Comparison of ENCODE assay signal across 1 cellular context in genomic region chr9:129027685-129028191, GRCh38.
TF ChIP-seq lines count a peak whose summit lies in the region.

No MANE protein-coding gene starts in this region.

TF ChIP-seq in GM23338, 12 proteins besides CTCF, POLR2A, EP300 and RAD21 (continued from another document):
- TF ChIP-seq REST (IDR thresholded peaks at IDR 0.05; ENCODE audit: unreplicated experiment) (no peak), EZH2phosphoT487 (IDR thresholded peaks at IDR 0.05; ENCODE audit: unreplicated experiment) (no peak), ZNF462 (CRISPR knock-in tag; IDR thresholded peaks at IDR 0.05) (no peak), ZNF114 (CRISPR knock-in tag; IDR thresholded peaks at IDR 0.05) (no peak), NANOG (IDR thresholded peaks at IDR 0.05; ENCODE audit: borderline replicate concordance) (no peak), ZNF331 (CRISPR knock-in tag; IDR thresholded peaks at IDR 0.05; ENCODE audit: low read depth) (no peak), CREB1 (CRISPR knock-in tag; IDR thresholded peaks at IDR 0.05; ENCODE audit: low read depth) (no peak), ETS1 (IDR thresholded peaks at IDR 0.05) (no peak)
